1 cellular context compared by ENCODE assay signal in the genomic region with DNA sequence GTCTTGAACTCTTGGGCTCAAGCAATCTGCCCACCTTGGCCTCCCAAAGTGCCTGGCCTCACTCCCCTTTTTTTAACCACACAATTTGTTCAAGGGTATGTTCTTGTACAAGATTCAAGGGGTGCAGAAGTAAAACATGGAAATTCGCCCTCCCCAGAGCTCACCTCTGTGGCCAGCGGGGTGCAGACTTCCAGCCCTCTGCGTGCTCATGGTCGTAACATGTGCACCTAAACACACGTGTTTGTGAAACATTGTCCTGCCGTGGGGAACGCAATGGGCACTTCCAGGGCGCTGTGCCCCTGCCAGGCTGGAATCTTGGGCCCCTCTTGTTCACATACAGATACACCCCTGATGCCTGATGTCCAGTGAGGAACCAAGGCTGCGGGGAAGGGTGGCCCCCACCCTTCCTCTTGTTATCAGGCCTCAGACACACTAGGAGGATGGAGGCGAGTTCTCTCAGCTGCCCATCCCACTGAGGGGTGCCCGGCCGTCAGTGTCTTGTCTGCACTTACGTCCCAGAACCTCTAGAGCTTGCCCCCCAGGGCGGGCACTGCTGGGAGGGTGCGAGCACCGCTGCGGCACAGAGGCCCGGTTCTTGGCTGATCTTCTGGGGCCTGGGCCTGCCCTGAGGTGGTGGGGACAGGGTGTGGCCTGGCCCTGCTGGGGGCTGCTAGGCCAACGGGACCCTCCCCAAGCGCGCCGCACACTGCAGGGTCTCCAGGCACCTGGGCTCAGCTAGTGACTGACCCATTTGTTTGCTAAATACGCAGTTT.
TF ChIP-seq lines count a peak whose summit lies in the region.

No MANE protein-coding gene starts in this region.

TF ChIP-seq in HCT116, 20 proteins besides CTCF, POLR2A, EP300 and RAD21 (continued from another document):
- TF ChIP-seq EZH2phosphoT487 (IDR thresholded peaks at IDR 0.05; ENCODE audit: borderline replicate concordance) (no peak), SRF (IDR thresholded peaks at IDR 0.05; ENCODE audit: low read depth) (no peak), POLR2AphosphoS5 (IDR thresholded peaks at IDR 0.05; ENCODE audit: low read depth, low read length) (no peak), FOSL1 (IDR thresholded peaks at IDR 0.05; ENCODE audit: low read depth) (no peak)
